ENCODE assay signal across 1 cellular context in the genomic region with DNA sequence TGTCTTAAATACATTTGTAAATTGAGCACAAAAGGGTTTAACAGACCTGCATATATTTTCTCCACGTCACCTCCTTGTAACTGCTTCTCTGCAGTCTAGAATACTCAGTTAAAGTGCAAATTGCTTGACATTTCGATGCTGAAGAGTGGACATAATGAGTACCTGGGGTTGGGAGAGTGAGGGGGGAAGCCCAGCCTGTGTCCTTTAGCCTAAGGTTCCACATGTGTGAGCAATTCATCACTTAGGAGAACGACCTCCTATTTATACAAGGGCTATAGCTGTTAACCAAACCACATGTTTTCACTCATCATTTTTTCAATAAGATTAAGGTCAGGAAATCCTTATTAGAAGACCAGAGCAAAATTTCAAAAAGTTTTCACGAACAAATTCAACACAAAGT.
TF ChIP-seq lines count a peak whose summit lies in the region.

No MANE protein-coding gene starts in this region.

TF ChIP-seq in A549, 52 proteins besides CTCF, POLR2A, EP300 and RAD21 (continued from another document):
- TF ChIP-seq, protein P1, sequence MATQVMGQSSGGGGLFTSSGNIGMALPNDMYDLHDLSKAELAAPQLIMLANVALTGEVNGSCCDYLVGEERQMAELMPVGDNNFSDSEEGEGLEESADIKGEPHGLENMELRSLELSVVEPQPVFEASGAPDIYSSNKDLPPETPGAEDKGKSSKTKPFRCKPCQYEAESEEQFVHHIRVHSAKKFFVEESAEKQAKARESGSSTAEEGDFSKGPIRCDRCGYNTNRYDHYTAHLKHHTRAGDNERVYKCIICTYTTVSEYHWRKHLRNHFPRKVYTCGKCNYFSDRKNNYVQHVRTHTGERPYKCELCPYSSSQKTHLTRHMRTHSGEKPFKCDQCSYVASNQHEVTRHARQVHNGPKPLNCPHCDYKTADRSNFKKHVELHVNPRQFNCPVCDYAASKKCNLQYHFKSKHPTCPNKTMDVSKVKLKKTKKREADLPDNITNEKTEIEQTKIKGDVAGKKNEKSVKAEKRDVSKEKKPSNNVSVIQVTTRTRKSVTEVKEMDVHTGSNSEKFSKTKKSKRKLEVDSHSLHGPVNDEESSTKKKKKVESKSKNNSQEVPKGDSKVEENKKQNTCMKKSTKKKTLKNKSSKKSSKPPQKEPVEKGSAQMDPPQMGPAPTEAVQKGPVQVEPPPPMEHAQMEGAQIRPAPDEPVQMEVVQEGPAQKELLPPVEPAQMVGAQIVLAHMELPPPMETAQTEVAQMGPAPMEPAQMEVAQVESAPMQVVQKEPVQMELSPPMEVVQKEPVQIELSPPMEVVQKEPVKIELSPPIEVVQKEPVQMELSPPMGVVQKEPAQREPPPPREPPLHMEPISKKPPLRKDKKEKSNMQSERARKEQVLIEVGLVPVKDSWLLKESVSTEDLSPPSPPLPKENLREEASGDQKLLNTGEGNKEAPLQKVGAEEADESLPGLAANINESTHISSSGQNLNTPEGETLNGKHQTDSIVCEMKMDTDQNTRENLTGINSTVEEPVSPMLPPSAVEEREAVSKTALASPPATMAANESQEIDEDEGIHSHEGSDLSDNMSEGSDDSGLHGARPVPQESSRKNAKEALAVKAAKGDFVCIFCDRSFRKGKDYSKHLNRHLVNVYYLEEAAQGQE (IDR thresholded peaks at IDR 0.05), result no peak
- TF ChIP-seq, protein P2, sequence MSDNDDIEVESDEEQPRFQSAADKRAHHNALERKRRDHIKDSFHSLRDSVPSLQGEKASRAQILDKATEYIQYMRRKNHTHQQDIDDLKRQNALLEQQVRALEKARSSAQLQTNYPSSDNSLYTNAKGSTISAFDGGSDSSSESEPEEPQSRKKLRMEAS (IDR thresholded peaks at IDR 0.05), result no peak
- TF ChIP-seq ZNF302 (CRISPR knock-in tag; IDR thresholded peaks at IDR 0.05) (no peak), MAZ (IDR thresholded peaks at IDR 0.05; ENCODE audit: borderline replicate concordance, low read depth, low read length) (no peak), MAFK (IDR thresholded peaks at IDR 0.05; ENCODE audit: partially characterized antibody) (no peak), RFX5 (IDR thresholded peaks at IDR 0.05) (no peak), PHF8 (IDR thresholded peaks at IDR 0.05; ENCODE audit: borderline replicate concordance, low read depth) (no peak), CEBPB (IDR thresholded peaks at IDR 0.05) (no peak)
- TF ChIP-seq, protein P3, sequence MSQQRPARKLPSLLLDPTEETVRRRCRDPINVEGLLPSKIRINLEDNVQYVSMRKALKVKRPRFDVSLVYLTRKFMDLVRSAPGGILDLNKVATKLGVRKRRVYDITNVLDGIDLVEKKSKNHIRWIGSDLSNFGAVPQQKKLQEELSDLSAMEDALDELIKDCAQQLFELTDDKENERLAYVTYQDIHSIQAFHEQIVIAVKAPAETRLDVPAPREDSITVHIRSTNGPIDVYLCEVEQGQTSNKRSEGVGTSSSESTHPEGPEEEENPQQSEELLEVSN (IDR thresholded peaks at IDR 0.05; ENCODE audit: borderline replicate concordance, low read depth), result no peak
- TF ChIP-seq, protein P4, sequence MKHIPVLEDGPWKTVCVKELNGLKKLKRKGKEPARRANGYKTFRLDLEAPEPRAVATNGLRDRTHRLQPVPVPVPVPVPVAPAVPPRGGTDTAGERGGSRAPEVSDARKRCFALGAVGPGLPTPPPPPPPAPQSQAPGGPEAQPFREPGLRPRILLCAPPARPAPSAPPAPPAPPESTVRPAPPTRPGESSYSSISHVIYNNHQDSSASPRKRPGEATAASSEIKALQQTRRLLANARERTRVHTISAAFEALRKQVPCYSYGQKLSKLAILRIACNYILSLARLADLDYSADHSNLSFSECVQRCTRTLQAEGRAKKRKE (CRISPR knock-in tag; IDR thresholded peaks at IDR 0.05; ENCODE audit: low read depth), result no peak
